In the genomic region with DNA sequence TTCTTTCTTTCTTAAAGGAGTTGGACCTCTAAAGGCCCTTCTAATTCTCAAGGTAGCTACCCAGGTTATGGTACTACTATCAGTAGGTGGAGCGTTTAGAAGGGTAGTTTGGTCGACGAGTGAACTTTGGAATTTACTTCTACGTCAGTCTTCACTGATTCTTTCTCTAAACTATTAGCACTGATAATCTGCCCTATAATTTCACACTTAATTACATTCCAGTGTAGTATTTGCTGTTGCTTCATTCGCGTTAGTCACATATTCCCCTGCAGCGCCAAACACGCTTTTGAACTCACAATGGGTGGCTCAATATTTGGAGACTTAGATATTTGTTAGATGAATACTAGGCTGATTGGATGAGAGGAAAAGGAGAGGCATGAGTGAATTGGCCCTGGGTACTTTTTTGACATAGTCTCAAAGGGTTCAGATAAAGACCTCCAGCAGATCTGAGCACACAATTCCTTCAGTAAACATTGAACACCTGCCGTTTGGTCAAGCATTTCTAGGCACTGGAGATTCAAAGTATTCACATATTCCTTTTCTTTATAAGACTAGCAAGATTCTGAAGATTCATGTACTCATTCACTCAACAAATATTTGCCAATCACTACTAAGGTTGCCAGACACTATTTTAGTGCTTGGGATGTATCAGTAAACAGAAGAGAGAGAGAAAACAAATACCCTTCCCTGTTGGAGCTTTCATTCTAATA, we compare ENCODE assay signal across 8 cellular contexts.
DNase-seq lines count a peak whose midpoint lies in the region; ATAC-seq lines count a peak whose summit lies in the region.

No MANE protein-coding gene starts in this region.

- H3K36me3 Mint-ChIP-seq in activated naive CD4-positive, alpha-beta T cell treated with anti-CD3 and anti-CD28 coated beads, Interleukin-2, amount 10 ng/mL, durations not matched to agents 7 days and 5 days = peaks cover 5% of the 10 kb centered on the region

- H3K9me3 ChIP-seq in adipocyte (ENCODE audit: control insufficient read depth, low read length) = no peaks in the 10 kb centered on the region
- H3K9me3 ChIP-seq in iPS-18c (ENCODE audit: control insufficient read depth, insufficient read depth, low read length) = no peaks in the 10 kb centered on the region

- ATAC-seq in HG03095 (IDR thresholded peaks at IDR 0.05; ENCODE audit: unreplicated experiment) = no peak

- no peaks in the 10 kb centered on the region for H3K36me3 ChIP-seq in adipocyte (ENCODE audit: control insufficient read depth, insufficient read depth, low read length, severe bottlenecking)

- H3K27ac ChIP-seq in skin epidermis = peak overlapping the region; percentile 73 to 98 (median 94)

- H3K4me1 ChIP-seq in adipocyte (ENCODE audit: control insufficient read depth, insufficient read depth, low read length) = peaks cover 29% of the 10 kb centered on the region

- no peak for DNase-seq in activated naive CD4-positive, alpha-beta T cell treated with anti-CD3 and anti-CD28 coated beads, Interleukin-2, amount 10 ng/mL, durations not matched to agents 7 days and 5 days
- no peak for DNase-seq in activated naive CD4-positive, alpha-beta T cell (lab: John Stamatoyannopoulos, UW)
- DNase-seq in NCI-H1930 (lab: John Stamatoyannopoulos, UW) = peak; percentile 70 to 74
- peak; percentile 65 for DNase-seq in adipocyte (ENCODE audit: low read depth)
- no peak for DNase-seq in GOT3 (lab: John Stamatoyannopoulos, UW)

- CTCF ChIA-PET in activated naive CD4-positive, alpha-beta T cell treated with anti-CD3 and anti-CD28 coated beads, Interleukin-2, amount 10 ng/mL, durations not matched to agents 7 days and 5 days (lab: Charles Lee) = no interaction called here

- H3K9ac ChIP-seq in adipocyte (ENCODE audit: low read length) = peak overlapping the region; percentile 93

- H3K27ac Mint-ChIP-seq in activated naive CD4-positive, alpha-beta T cell treated with anti-CD3 and anti-CD28 coated beads, Interleukin-2, amount 10 ng/mL, durations not matched to agents 7 days and 5 days = peak overlapping the region; percentile 88

- H3K4me3 Mint-ChIP-seq in activated naive CD4-positive, alpha-beta T cell treated with anti-CD3 and anti-CD28 coated beads, Interleukin-2, amount 10 ng/mL, durations not matched to agents 7 days and 5 days = peak overlapping the region; percentile 88

- no peaks in the 10 kb centered on the region for H3K27me3 ChIP-seq in adipocyte (replicated peaks; ENCODE audit: control insufficient read depth, insufficient read depth, low read length)

- no peaks in the 10 kb centered on the region for H3K9me3 Mint-ChIP-seq in activated naive CD4-positive, alpha-beta T cell treated with anti-CD3 and anti-CD28 coated beads, Interleukin-2, amount 10 ng/mL, durations not matched to agents 7 days and 5 days

- peaks cover under 1% of the 10 kb centered on the region for H3K27me3 Mint-ChIP-seq in activated naive CD4-positive, alpha-beta T cell treated with anti-CD3 and anti-CD28 coated beads, Interleukin-2, amount 10 ng/mL, durations not matched to agents 7 days and 5 days

- peak overlapping the region; percentile 96 for H3K4me3 ChIP-seq in adipocyte (ENCODE audit: low read length)
- H3K4me3 ChIP-seq in iPS-18c (ENCODE audit: insufficient read depth, low read depth, low read length) = peak overlapping the region; percentile 83
- peak overlapping the region; percentile 82 to 97 (median 94) for H3K4me3 ChIP-seq in skin epidermis

- H3K4me1 Mint-ChIP-seq in activated naive CD4-positive, alpha-beta T cell treated with anti-CD3 and anti-CD28 coated beads, Interleukin-2, amount 10 ng/mL, durations not matched to agents 7 days and 5 days = peaks cover 34% of the 10 kb centered on the region

Comparison
In these comparisons a context has a peak if more than half of its experiments do, and no peak if none do; other contexts are left out.
1. DNase-seq: peak in NCI-H1930 (2 of 2) and adipocyte (single experiment); none in activated naive CD4-positive, alpha-beta T cell treated with anti-CD3 and anti-CD28 coated beads, Interleukin-2, amount 10 ng/mL, durations not matched to agents 7 days and 5 days (single experiment), activated naive CD4-positive, alpha-beta T cell (0 of 4) and GOT3 (single experiment).
2. Peak in every context shown above with its lines, with median percentiles within 50 percentile points of each other: H3K4me3 ChIP-seq.